8 cellular contexts compared by ENCODE assay signal in the genomic region with DNA sequence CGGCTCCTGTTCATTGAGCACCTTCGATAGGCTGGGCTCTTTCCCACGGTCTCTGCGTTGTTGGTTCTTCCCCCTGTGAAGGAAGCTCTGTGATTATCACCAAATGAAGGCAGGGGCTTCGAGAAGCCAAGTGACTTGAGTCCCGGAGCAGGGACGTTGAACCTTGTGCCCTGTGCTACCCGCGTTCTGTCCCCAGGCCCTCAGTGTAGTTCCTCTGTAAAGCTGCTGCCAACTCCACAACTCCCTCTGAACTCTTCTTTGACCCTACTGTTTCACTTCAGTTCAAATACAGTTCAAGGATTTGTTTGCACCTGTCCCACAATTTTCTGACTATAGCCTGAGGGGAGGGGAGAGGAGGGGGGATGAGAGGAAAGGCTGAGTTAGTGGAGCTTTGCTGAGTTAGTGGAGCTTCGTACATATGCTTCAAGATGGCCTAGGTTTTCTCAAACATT. TPM values are rescaled to one million over a fixed set of nuclear protein-coding genes. Genes with fewer than 3 reads are reported as not detected.
A peak's percentile ranks its signal among the peaks of the same experiment; 100 is the strongest.
DNase-seq lines count a peak whose midpoint lies in the region; ATAC-seq and TF ChIP-seq lines count a peak whose summit lies in the region.

No MANE protein-coding gene starts in this region.

- no peaks in the 10 kb centered on the region for H3K9me3 Mint-ChIP-seq in activated CD4-positive, alpha-beta memory T cell treated with anti-CD3 and anti-CD28 coated beads, Interleukin-2, amount 10 ng/mL, durations not matched to agents 7 days and 5 days

- no peaks in the 10 kb centered on the region for H3K9me3 ChIP-seq in right cardiac atrium (ENCODE audit: control insufficient read depth, low read length)
- H3K9me3 ChIP-seq in spleen: no peaks in the 10 kb centered on the region

- POLR2A ChIA-PET in activated CD4-positive, alpha-beta memory T cell treated with anti-CD3 and anti-CD28 coated beads, Interleukin-2, amount 10 ng/mL, durations not matched to agents 7 days and 5 days (lab: Charles Lee): interaction anchor here (0.9 to 3.7 kb wide), 14 partner anchors 14 to 1444 kb away, joined by 3 to 34 read pairs (median 5); a partner anchor contains a TSS

- in situ Hi-C loops in G401 (cut with HindIII; ENCODE audit: low sequenced_read_pairs): no loop called here

- no peak for DNase-seq in AG09309 (ENCODE audit: low read depth)
- no peak for DNase-seq in H7
- no peak for DNase-seq in activated CD4-positive, alpha-beta memory T cell treated with anti-CD3 and anti-CD28 coated beads, Interleukin-2, amount 10 ng/mL, durations not matched to agents 7 days and 5 days
- no peak for DNase-seq in right cardiac atrium
- DNase-seq in spleen: no peak
- DNase-seq in G401 (ENCODE audit: low spot score): no peak
- no peak for DNase-seq in stimulated activated CD4-positive, alpha-beta T cell treated with anti-CD3 and anti-CD28 coated beads, Interleukin-12 subunit alpha, Interleukin-12 subunit beta, amount 100 ng/mL, for 4 hours
- no peak for DNase-seq in NK-92 (lab: John Stamatoyannopoulos, UW; ENCODE audit: unreplicated experiment)

- H3K4me3 ChIP-seq in AG09309 (ENCODE audit: control insufficient read depth, low read depth, low read length) (peak overlapping the region; percentile 50), H7 (ENCODE audit: insufficient read depth, low read depth, low read length) (peak overlapping the region; percentile 68), right cardiac atrium (ENCODE audit: low read length) (peak overlapping the region; percentile 66), spleen (peak overlapping the region in 7 of 8 donors; percentile 9 to 76 (median 54))

- H3K4me1 Mint-ChIP-seq in activated CD4-positive, alpha-beta memory T cell treated with anti-CD3 and anti-CD28 coated beads, Interleukin-2, amount 10 ng/mL, durations not matched to agents 7 days and 5 days: peaks cover 35% of the 10 kb centered on the region

- H3K4me1 ChIP-seq in right cardiac atrium (ENCODE audit: control insufficient read depth, insufficient read depth, low read length) (no peaks in the 10 kb centered on the region), spleen (peaks cover 0 to 23% (median 9%) of the 10 kb centered on the region in 6 donors)

- peak overlapping the region; percentile 96 for H3K27ac Mint-ChIP-seq in activated CD4-positive, alpha-beta memory T cell treated with anti-CD3 and anti-CD28 coated beads, Interleukin-2, amount 10 ng/mL, durations not matched to agents 7 days and 5 days

- H3K27ac ChIP-seq in right cardiac atrium (ENCODE audit: low read length) (peak overlapping the region; percentile 97), spleen (peak overlapping the region; percentile 84 to 98 (median 95))

- TF ChIP-seq CTCF in AG09309 (IDR thresholded peaks at IDR 0.05; ENCODE audit: control insufficient read depth, insufficient read depth, low read depth, low read length, missing control alignments) (no peak), spleen (IDR thresholded peaks at IDR 0.05 in 8 of 11, conservative IDR thresholded peaks at IDR 0.05 in 3 of 11) (no peak)

- 6% methylated on average over 10 of the region's 10 CpGs for WGBS in right cardiac atrium
- 10 to 51% (median 19%) methylated on average over 6 to 10 of the region's 10 CpGs for WGBS in spleen, 5 donors

- intact Hi-C loops in right cardiac atrium (cut with DNase I): no loop called here
- intact Hi-C loops in spleen (cut with DNase I; ENCODE audit: low total_unique reads): loop anchor here (10.0 kb wide), 2 partner anchors 140 to 490 kb away; a partner anchor contains a TSS

- no peaks in the 10 kb centered on the region for H3K27me3 Mint-ChIP-seq in activated CD4-positive, alpha-beta memory T cell treated with anti-CD3 and anti-CD28 coated beads, Interleukin-2, amount 10 ng/mL, durations not matched to agents 7 days and 5 days

- CTCF ChIA-PET in activated CD4-positive, alpha-beta memory T cell treated with anti-CD3 and anti-CD28 coated beads, Interleukin-2, amount 10 ng/mL, durations not matched to agents 7 days and 5 days (lab: Charles Lee): interaction anchor here (1.5 to 1.9 kb wide), 3 partner anchors 91 to 361 kb away, joined by 3 to 4 read pairs (median 4); a partner anchor contains a TSS

- peak overlapping the region; percentile 96 for H3K4me3 Mint-ChIP-seq in activated CD4-positive, alpha-beta memory T cell treated with anti-CD3 and anti-CD28 coated beads, Interleukin-2, amount 10 ng/mL, durations not matched to agents 7 days and 5 days

- H3K36me3 ChIP-seq in H7 (replicated peaks; ENCODE audit: control insufficient read depth, insufficient read depth, low read length): no peaks in the 10 kb centered on the region
- H3K36me3 ChIP-seq in spleen: peaks cover 0 to 21% (median 8%) of the 10 kb centered on the region in 6 donors

- TF ChIP-seq POLR2A in spleen (IDR thresholded peaks at IDR 0.05): no peak

- no peak for ATAC-seq in right cardiac atrium

- H3K27me3 ChIP-seq in H7 (ENCODE audit: control insufficient read depth, insufficient read depth, low read length) (no peaks in the 10 kb centered on the region), right cardiac atrium (ENCODE audit: control insufficient read depth, insufficient read depth) (no peaks in the 10 kb centered on the region), spleen (replicated peaks in 1 of 7) (no peaks in the 10 kb centered on the region)

- peaks cover 19% of the 10 kb centered on the region for H3K36me3 Mint-ChIP-seq in activated CD4-positive, alpha-beta memory T cell treated with anti-CD3 and anti-CD28 coated beads, Interleukin-2, amount 10 ng/mL, durations not matched to agents 7 days and 5 days (ENCODE audit: low read depth)

RNA-seq across cellular contexts. Expression of a gene that starts 0.6 kb away (rescaled TPM):
- 17.7 and 24.3 TPM in 2 replicates for total RNA-seq in H7 (2014; rRNA removed; shearing (Covaris generic))
- 10 to 100 TPM; 40.4 to 42.5 TPM for total RNA-seq in activated CD4-positive, alpha-beta memory T cell treated with anti-CD3 and anti-CD28 coated beads, Interleukin-2, amount 10 ng/mL, durations not matched to agents 7 days and 5 days
- total RNA-seq in right cardiac atrium (10 to 100 TPM; 13.4 to 13.8 (median 13.6) TPM), spleen (10 to 100 TPM; 28.5 to 53.5 (median 40.0) TPM)
- polyA plus RNA-seq in right cardiac atrium (6.0 TPM), spleen (10 to 100 TPM in 1 of 3 donors, 1 to 10 TPM in 2; 4.8 to 10.2 (median 5.6) TPM)
- total RNA-seq in G401 (2014; rRNA removed; shearing (Covaris generic)): 8.7 and 17.0 TPM in 2 replicates
